ENCODE assay signal across 1 cellular context in the genomic region with DNA sequence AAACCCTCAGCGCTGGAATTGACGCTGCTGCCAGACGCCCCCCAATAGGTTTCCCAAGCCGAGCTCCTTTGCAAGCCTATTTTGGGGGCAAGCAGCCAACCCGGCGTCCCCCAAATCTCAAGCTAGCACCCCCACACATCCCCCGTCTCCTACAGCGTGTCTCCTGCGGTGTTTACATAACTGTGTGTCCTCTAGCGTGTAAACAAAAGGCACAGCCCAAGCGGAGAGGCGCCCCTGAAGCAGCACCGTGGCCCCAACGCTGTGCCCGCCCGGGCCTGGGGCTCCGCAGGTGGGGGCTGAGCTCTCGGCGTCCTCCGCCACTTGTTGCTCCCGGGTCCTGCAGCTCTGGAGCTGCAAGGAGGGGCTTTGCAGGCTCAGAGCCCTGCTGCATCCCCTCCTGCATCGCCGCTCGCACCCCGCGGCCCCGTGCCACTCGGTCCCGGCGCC.
TF ChIP-seq lines count a peak whose summit lies in the region.

No MANE protein-coding gene starts in this region.

TF ChIP-seq in SK-N-SH treated with all-trans-retinoic acid at 6 μM for 48 hours, 23 proteins besides CTCF, POLR2A, EP300 and RAD21 (continued from another document):
- TF ChIP-seq TSHZ2 (CRISPR knock-in tag; IDR thresholded peaks at IDR 0.05) (no peak), ARNTL (CRISPR knock-in tag; IDR thresholded peaks at IDR 0.05; ENCODE audit: borderline replicate concordance, low read depth) (no peak), ZNF565 (CRISPR knock-in tag; conservative IDR thresholded peaks at IDR 0.05; ENCODE audit: low read depth) (no peak)
TF ChIP-seq in SK-N-SH treated with all-trans-retinoic acid at 6 μM for 48 hours: peak in this region for 0.
